Comparison of ENCODE assay signal across 10 cellular contexts in the genomic region with DNA sequence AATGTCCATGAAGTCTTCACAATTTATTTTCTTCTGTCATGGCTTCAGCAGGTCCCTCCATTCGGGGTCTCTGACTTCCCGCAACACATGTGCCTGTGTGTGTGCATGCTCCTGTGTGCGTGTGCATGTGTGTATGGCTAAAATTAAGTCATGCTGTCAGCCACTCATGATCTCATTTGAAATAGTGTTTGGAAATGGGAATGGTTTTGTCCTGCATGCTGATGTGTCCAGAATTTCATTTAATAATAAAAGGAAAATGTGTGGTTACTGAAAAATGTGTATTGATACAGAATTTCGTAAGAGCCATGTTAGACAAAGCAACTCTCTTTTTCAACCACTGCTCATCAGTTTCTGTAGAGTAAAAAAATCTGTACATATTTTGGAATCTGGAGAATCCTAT.
DNase-seq lines count a peak whose midpoint lies in the region; ATAC-seq and TF ChIP-seq lines count a peak whose summit lies in the region.
"Had no signal": no experiment of that assay in that cellular context is flagged by ENCODE, and none has a peak within 500 bp of the region (broad histone marks: within the 10 kb centered on the region; RNA-seq: fewer than 3 reads in every experiment).

No MANE protein-coding gene starts in this region.

- no peaks in the 10 kb centered on the region for H3K27me3 Mint-ChIP-seq in activated T-cell treated with anti-CD3 and anti-CD28 coated beads, Interleukin-2, amount 50 U/mL, for 24 hours
- H3K27me3 Mint-ChIP-seq: CD4-positive, alpha-beta T cell had no signal

- peaks cover 26% of the 10 kb centered on the region for H3K9me3 Mint-ChIP-seq in activated T-cell treated with anti-CD3 and anti-CD28 coated beads, Interleukin-2, amount 50 U/mL, for 24 hours

- H3K27ac Mint-ChIP-seq in activated T-cell treated with anti-CD3 and anti-CD28 coated beads, Interleukin-2, amount 50 U/mL, for 24 hours = no peak overlapping the region
- H3K27ac Mint-ChIP-seq: CD4-positive, alpha-beta T cell had no signal

- TF ChIP-seq CTCF in choroid plexus epithelial cell (conservative IDR thresholded peaks at IDR 0.05; ENCODE audit: low read depth, low read length) (no peak), omental fat pad (IDR thresholded peaks at IDR 0.05) (no peak)

- peaks cover 21% of the 10 kb centered on the region for H3K4me1 Mint-ChIP-seq in activated T-cell treated with anti-CD3 and anti-CD28 coated beads, Interleukin-2, amount 50 U/mL, for 24 hours (ENCODE audit: low read depth)

- H3K4me3 ChIP-seq in choroid plexus epithelial cell (ENCODE audit: low read depth, low read length) = no peak overlapping the region

- H3K36me3 Mint-ChIP-seq in activated T-cell treated with anti-CD3 and anti-CD28 coated beads, Interleukin-2, amount 50 U/mL, for 24 hours (ENCODE audit: low read depth) = peaks cover 19% of the 10 kb centered on the region

- no peak overlapping the region for H3K4me3 Mint-ChIP-seq in activated T-cell treated with anti-CD3 and anti-CD28 coated beads, Interleukin-2, amount 50 U/mL, for 24 hours
- H3K4me3 Mint-ChIP-seq: CD4-positive, alpha-beta T cell; H9 had no signal

- DNase-seq in AG20443 (ENCODE audit: low spot score) (peak; percentile 22), choroid plexus epithelial cell (ENCODE audit: low read depth) (peak; percentile 16), fibroblast of peridontal ligament (ENCODE audit: extremely low read depth) (peak; percentile 14), 8988T (no peak), omental fat pad (ENCODE audit: low spot score) (no peak)
- DNase-seq in activated CD4-positive, CD25-positive, alpha-beta regulatory T cell treated with anti-CD3 and anti-CD28 coated beads, Interleukin-2, amount 50 U/mL, for 72 hours = no peak
- DNase-seq in activated T-cell treated with anti-CD3 and anti-CD28 coated beads, Interleukin-2, amount 50 U/mL, for 24 hours = no peak
- DNase-seq: AML-193; CD4-positive, alpha-beta T cell; H9 had no signal

- no peak for ATAC-seq in omental fat pad (ENCODE audit: low FRiP score)

Comparison
In these comparisons a context has a peak if more than half of its experiments do, and no peak if none do; other contexts are left out.
1. DNase-seq: peak in AG20443 (single experiment), choroid plexus epithelial cell (single experiment) and fibroblast of peridontal ligament (single experiment); none in activated CD4-positive, CD25-positive, alpha-beta regulatory T cell treated with anti-CD3 and anti-CD28 coated beads, Interleukin-2, amount 50 U/mL, for 72 hours (single experiment), 8988T (single experiment), activated T-cell treated with anti-CD3 and anti-CD28 coated beads, Interleukin-2, amount 50 U/mL, for 24 hours (single experiment) and omental fat pad (single experiment).